ENCODE assay signal across 1 cellular context in the genomic region with DNA sequence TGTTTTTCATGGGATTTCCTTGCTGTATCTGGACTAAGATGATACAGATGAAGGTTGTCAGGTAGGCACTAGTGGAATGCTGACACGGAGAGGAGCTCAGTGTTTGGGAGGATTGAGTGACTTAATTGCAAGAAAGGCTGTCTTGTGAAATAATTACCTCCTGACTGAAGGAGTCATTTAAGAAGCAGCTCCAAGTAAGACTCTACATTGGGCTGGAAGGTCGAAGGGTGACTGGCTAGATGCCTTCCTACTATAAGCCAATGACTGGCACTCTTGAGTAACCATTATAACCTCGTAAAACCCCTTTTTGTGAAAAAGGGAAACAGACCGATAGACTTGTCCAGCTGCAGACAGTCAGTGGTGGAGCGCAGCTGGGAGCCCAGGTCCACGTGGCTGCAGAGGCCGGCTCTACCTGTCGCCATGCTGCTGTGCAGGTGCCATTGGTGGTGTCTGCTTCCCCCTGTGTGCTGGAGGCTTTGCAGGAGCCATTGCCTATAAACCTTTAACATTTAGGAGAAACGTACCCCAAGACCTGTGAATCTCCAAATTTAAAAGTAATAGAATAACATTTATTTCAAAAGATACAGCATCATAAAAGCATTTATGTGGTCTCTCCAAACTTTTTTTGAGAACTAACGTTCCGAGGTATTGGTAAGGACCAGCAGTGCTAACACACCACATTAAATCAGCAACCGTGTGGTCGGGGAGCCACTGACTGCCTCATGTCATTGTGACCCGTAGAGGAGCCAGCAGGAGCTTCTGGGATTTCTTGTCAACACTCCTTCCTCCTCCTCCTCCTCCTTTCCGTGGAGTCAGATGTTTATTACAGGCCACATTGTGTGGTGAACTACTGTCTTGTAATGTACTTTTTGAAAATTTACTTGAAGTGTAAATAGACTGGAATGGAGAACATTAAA.
TF ChIP-seq lines count a peak whose summit lies in the region.

No MANE protein-coding gene starts in this region.

TF ChIP-seq in WTC11, 78 proteins besides CTCF, POLR2A, EP300 and RAD21 (continued from another document):
- TF ChIP-seq, protein P1, sequence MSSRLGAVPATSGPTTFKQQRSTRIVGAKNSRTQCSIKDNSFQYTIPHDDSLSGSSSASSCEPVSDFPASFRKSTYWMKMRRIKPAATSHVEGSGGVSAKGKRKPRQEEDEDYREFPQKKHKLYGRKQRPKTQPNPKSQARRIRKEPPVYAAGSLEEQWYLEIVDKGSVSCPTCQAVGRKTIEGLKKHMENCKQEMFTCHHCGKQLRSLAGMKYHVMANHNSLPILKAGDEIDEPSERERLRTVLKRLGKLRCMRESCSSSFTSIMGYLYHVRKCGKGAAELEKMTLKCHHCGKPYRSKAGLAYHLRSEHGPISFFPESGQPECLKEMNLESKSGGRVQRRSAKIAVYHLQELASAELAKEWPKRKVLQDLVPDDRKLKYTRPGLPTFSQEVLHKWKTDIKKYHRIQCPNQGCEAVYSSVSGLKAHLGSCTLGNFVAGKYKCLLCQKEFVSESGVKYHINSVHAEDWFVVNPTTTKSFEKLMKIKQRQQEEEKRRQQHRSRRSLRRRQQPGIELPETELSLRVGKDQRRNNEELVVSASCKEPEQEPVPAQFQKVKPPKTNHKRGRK (CRISPR knock-in tag; IDR thresholded peaks at IDR 0.05; ENCODE audit: borderline replicate concordance): no peak
- TF ChIP-seq ZMAT4 (CRISPR knock-in tag; IDR thresholded peaks at IDR 0.05) (no peak), PRDM15 (CRISPR knock-in tag; IDR thresholded peaks at IDR 0.05) (no peak), JUN (CRISPR knock-in tag; IDR thresholded peaks at IDR 0.05) (no peak)
- TF ChIP-seq, protein P2, sequence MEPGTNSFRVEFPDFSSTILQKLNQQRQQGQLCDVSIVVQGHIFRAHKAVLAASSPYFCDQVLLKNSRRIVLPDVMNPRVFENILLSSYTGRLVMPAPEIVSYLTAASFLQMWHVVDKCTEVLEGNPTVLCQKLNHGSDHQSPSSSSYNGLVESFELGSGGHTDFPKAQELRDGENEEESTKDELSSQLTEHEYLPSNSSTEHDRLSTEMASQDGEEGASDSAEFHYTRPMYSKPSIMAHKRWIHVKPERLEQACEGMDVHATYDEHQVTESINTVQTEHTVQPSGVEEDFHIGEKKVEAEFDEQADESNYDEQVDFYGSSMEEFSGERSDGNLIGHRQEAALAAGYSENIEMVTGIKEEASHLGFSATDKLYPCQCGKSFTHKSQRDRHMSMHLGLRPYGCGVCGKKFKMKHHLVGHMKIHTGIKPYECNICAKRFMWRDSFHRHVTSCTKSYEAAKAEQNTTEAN (CRISPR knock-in tag; IDR thresholded peaks at IDR 0.05): no peak
- TF ChIP-seq, protein P3, sequence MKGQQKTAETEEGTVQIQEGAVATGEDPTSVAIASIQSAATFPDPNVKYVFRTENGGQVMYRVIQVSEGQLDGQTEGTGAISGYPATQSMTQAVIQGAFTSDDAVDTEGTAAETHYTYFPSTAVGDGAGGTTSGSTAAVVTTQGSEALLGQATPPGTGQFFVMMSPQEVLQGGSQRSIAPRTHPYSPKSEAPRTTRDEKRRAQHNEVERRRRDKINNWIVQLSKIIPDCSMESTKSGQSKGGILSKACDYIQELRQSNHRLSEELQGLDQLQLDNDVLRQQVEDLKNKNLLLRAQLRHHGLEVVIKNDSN (CRISPR knock-in tag; IDR thresholded peaks at IDR 0.05): no peak
